In the genomic region with DNA sequence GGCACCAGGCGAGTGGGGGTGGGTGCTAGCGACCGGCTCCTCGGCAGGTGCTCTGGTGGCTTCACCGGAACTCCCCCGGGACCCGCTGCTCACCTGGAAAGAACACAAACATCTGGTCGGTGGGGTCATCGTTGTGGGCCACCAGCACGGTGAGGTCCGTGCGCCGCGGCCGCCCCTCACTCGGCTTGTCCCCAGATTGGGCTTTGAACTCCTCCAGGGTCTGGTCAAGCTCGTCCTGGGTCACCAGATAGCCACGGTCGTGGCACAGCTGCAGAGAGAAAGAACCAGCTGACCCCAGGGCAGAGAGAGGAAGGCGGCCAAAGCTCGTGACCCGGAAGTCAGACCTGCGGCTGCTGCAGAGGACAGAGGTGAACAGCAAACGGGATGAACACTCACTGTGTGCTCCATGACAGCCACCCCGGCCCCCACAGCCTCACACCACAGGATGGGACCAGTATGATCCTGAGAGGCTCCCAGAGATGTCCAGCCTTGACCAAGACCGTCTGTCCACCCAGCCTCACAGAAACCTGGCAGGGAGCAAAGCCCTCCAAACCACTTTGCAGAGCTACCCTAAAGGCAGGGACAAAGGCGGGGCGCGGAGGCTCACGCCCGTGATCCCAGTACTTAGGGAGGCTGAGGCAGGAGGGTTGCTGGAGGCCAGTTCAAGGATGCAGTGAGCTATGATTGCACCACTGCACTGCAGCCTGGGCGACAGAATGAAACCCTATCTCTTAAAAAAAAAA, we compare ENCODE assay signal across 8 cellular contexts. TPM values are rescaled to one million over a fixed set of nuclear protein-coding genes. Genes with fewer than 3 reads are reported as not detected.
DNase-seq lines count a peak whose midpoint lies in the region; ATAC-seq and TF ChIP-seq lines count a peak whose summit lies in the region.

No MANE protein-coding gene starts in this region.

- no peaks in the 10 kb centered on the region; the same call in none of the 2 replicates for H3K27me3 Mint-ChIP-seq in HFFc6 (ENCODE audit: insufficient read depth)
- no peaks in the 10 kb centered on the region for H3K27me3 Mint-ChIP-seq in activated CD8-positive, alpha-beta T cell treated with anti-CD3 and anti-CD28 coated beads for 36 hours

- H3K4me3 Mint-ChIP-seq in HFFc6: peak overlapping the region; percentile 97
- H3K4me3 Mint-ChIP-seq in activated CD8-positive, alpha-beta T cell treated with anti-CD3 and anti-CD28 coated beads for 36 hours: peak overlapping the region; percentile 90

- H3K9me3 ChIP-seq in iPS DF 6.9 (ENCODE audit: control insufficient read depth, insufficient read depth, low read length): no peaks in the 10 kb centered on the region
- no peaks in the 10 kb centered on the region for H3K9me3 ChIP-seq in smooth muscle cell (replicated peaks; ENCODE audit: low read depth)

- ATAC-seq in activated CD8-positive, alpha-beta T cell treated with anti-CD3 and anti-CD28 coated beads for 36 hours: no peak
- ATAC-seq in HG03469 (IDR thresholded peaks at IDR 0.05; ENCODE audit: unreplicated experiment): no peak

- H3K36me3 ChIP-seq in iPS DF 6.9 (ENCODE audit: control insufficient read depth, insufficient read depth, low read length) (peaks cover 13% of the 10 kb centered on the region; the same call in 1 of the 2 replicates), smooth muscle cell (ENCODE audit: low read depth) (no peaks in the 10 kb centered on the region)

- H4K20me1 ChIP-seq in smooth muscle cell (ENCODE audit: low read depth): peaks cover 29% of the 10 kb centered on the region

- DNase-seq in HFFc6 (no peak), iPS DF 6.9 (ENCODE audit: low read depth, low spot score) (no peak), smooth muscle cell (lab: John Stamatoyannopoulos, UW; ENCODE audit: unreplicated experiment) (no peak), C1 segment of cervical spinal cord (lab: John Stamatoyannopoulos, UW) (no peak), CD1c-positive myeloid dendritic cell (ENCODE audit: extremely low spot score) (no peak), OCI-M2 (lab: John Stamatoyannopoulos, UW; ENCODE audit: unreplicated experiment) (no peak)
- no peak for DNase-seq in activated CD8-positive, alpha-beta T cell treated with anti-CD3 and anti-CD28 coated beads for 36 hours

- H3K9ac ChIP-seq in smooth muscle cell (ENCODE audit: low read depth): peak overlapping the region; percentile 92

- intact Hi-C loops in activated CD8-positive, alpha-beta T cell treated with anti-CD3 and anti-CD28 coated beads for 36 hours (cut with micrococcal nuclease): no loop called here

- H3K36me3 Mint-ChIP-seq in HFFc6 (ENCODE audit: low read depth): no peaks in the 10 kb centered on the region
- peaks cover 31% of the 10 kb centered on the region for H3K36me3 Mint-ChIP-seq in activated CD8-positive, alpha-beta T cell treated with anti-CD3 and anti-CD28 coated beads for 36 hours (ENCODE audit: low read depth)

- no CpG with 5 or more reads among the region's 32 CpGs for WGBS in iPS DF 6.9 (ENCODE audit: insufficient coverage, insufficient read length)
- 90% methylated on average over 31 of the region's 32 CpGs for WGBS in smooth muscle cell (ENCODE audit: low lambda C conversion rate)

- no peak for TF ChIP-seq CTCF in HFFc6 (IDR thresholded peaks at IDR 0.05)
- no peak for TF ChIP-seq CTCF in activated CD8-positive, alpha-beta T cell treated with anti-CD3 and anti-CD28 coated beads for 36 hours (IDR thresholded peaks at IDR 0.05)
- no peak for TF ChIP-seq CTCF in smooth muscle cell (IDR thresholded peaks at IDR 0.05; ENCODE audit: borderline replicate concordance, insufficient read depth, poor library complexity, severe bottlenecking)

- H3K27ac ChIP-seq in iPS DF 6.9 (ENCODE audit: low read length) (no peak overlapping the region), smooth muscle cell (ENCODE audit: low read depth) (no peak overlapping the region)

- no peaks in the 10 kb centered on the region for H3F3A ChIP-seq in smooth muscle cell (ENCODE audit: low read depth)

- H3K79me2 ChIP-seq in smooth muscle cell (ENCODE audit: low read depth): peaks cover 31% of the 10 kb centered on the region

- H3K9me3 Mint-ChIP-seq in HFFc6: no peaks in the 10 kb centered on the region
- H3K9me3 Mint-ChIP-seq in activated CD8-positive, alpha-beta T cell treated with anti-CD3 and anti-CD28 coated beads for 36 hours: no peaks in the 10 kb centered on the region

- H2AFZ ChIP-seq in smooth muscle cell (ENCODE audit: low read depth): no peak overlapping the region

- H3K4me1 Mint-ChIP-seq in HFFc6 (ENCODE audit: low read depth): peaks cover 29% of the 10 kb centered on the region
- H3K4me1 Mint-ChIP-seq in activated CD8-positive, alpha-beta T cell treated with anti-CD3 and anti-CD28 coated beads for 36 hours (ENCODE audit: low read depth): peaks cover 59% of the 10 kb centered on the region

- peak overlapping the region; percentile 80 for H3K27ac Mint-ChIP-seq in HFFc6
- peak overlapping the region; percentile 87 for H3K27ac Mint-ChIP-seq in activated CD8-positive, alpha-beta T cell treated with anti-CD3 and anti-CD28 coated beads for 36 hours

- H3K4me1 ChIP-seq in iPS DF 6.9 (ENCODE audit: control insufficient read depth, insufficient read depth, low read length) (no peaks in the 10 kb centered on the region; the same call in 1 of the 2 replicates), smooth muscle cell (ENCODE audit: low read depth) (peaks cover 7% of the 10 kb centered on the region)

- CTCF ChIA-PET in activated CD8-positive, alpha-beta T cell treated with anti-CD3 and anti-CD28 coated beads for 36 hours (lab: Charles Lee): interaction anchor here (1.0 to 1.8 kb wide), 5 partner anchors 13 to 150 kb away, joined by 3 to 6 read pairs (median 4); no protein-coding TSS in a partner anchor

- POLR2A ChIA-PET in activated CD8-positive, alpha-beta T cell treated with anti-CD3 and anti-CD28 coated beads for 36 hours (lab: Charles Lee): interaction anchor here (0.6 to 4.8 kb wide), 11 partner anchors 12 to 145 kb away, joined by 3 to 72 read pairs (median 3); partner anchors contain the start of genes ARHGAP45 and CBARP

- H3K27me3 ChIP-seq in iPS DF 6.9 (ENCODE audit: control insufficient read depth, insufficient read depth, low read length) (no peaks in the 10 kb centered on the region), smooth muscle cell (ENCODE audit: low read depth) (no peaks in the 10 kb centered on the region)

- peak overlapping the region; percentile 91; the same call in 1 of the 2 replicates for H3K4me3 ChIP-seq in iPS DF 6.9 (ENCODE audit: low read length)
- peak overlapping the region; percentile 90 for H3K4me3 ChIP-seq in smooth muscle cell

- H3K4me2 ChIP-seq in smooth muscle cell: peak overlapping the region; percentile 98

RNA-seq across cellular contexts. Expression of gene POLR2E, which starts 1.2 kb away (rescaled TPM):
- total RNA-seq in HFFc6 (2021; fragmentation: NEBNext Ultra II Directional; extraction: Animal tissue kit (Norgen Biotek cat#: 25700)): 100 to 1,000 TPM; 224 to 289 (median 250) TPM
- 100 to 1,000 TPM; 271 to 282 TPM for total RNA-seq in activated CD8-positive, alpha-beta T cell treated with anti-CD3 and anti-CD28 coated beads for 36 hours
- total RNA-seq in smooth muscle cell: 99.1 and 114 TPM in 2 replicates
- polyA plus RNA-seq in smooth muscle cell: 235 and 260 TPM in 2 replicates

RNA-seq across cellular contexts. Expression of gene GPX4, which starts 9.8 kb away (rescaled TPM):
- total RNA-seq in HFFc6 (2021; fragmentation: NEBNext Ultra II Directional; extraction: Animal tissue kit (Norgen Biotek cat#: 25700)): 100 to 1,000 TPM; 193 to 237 (median 223) TPM
- 100 to 1,000 TPM; 224 to 232 TPM for total RNA-seq in activated CD8-positive, alpha-beta T cell treated with anti-CD3 and anti-CD28 coated beads for 36 hours
- total RNA-seq in smooth muscle cell: 319 and 325 TPM in 2 replicates
- 441 and 450 TPM in 2 replicates for polyA plus RNA-seq in smooth muscle cell

RNA-seq across cellular contexts. Expression of gene ARHGAP45, which starts 27.0 kb away (rescaled TPM):
- total RNA-seq in HFFc6 (2021; fragmentation: NEBNext Ultra II Directional; extraction: Animal tissue kit (Norgen Biotek cat#: 25700)): under 1 TPM; 0.28 to 0.74 (median 0.60) TPM
- 100 to 1,000 TPM; 136 to 150 TPM for total RNA-seq in activated CD8-positive, alpha-beta T cell treated with anti-CD3 and anti-CD28 coated beads for 36 hours
- 4.4 and 8.7 TPM in 2 replicates for total RNA-seq in smooth muscle cell
- 8.0 and 13.9 TPM in 2 replicates for polyA plus RNA-seq in smooth muscle cell

RNA-seq across cellular contexts. Expression of gene ABCA7, which starts 54.1 kb away (rescaled TPM):
- total RNA-seq in HFFc6 (2021; fragmentation: NEBNext Ultra II Directional; extraction: Animal tissue kit (Norgen Biotek cat#: 25700)): 1 to 10 TPM; 4.6 to 8.1 (median 6.6) TPM
- 10 to 100 TPM; 14.0 to 14.6 TPM for total RNA-seq in activated CD8-positive, alpha-beta T cell treated with anti-CD3 and anti-CD28 coated beads for 36 hours
- total RNA-seq in smooth muscle cell: 4.1 and 5.0 TPM in 2 replicates
- polyA plus RNA-seq in smooth muscle cell: 11.8 and 26.5 TPM in 2 replicates

Comparison
In these comparisons a context has a peak if more than half of its experiments do, and no peak if none do; other contexts are left out.
1. RNA of gene ARHGAP45, which starts 27.0 kb away (total RNA-seq): 136 to 150 TPM in activated CD8-positive, alpha-beta T cell treated with anti-CD3 and anti-CD28 coated beads for 36 hours; 4.4 to 8.7 TPM in smooth muscle cell and 0.28 to 0.74 TPM in HFFc6; every median in the first group is over 10 times any median in the second.